Comparison of ENCODE assay signal across 22 cellular contexts in genomic region chr13:65719831-65720230, GRCh38.
"Had no signal": no experiment of that assay in that cellular context is flagged by ENCODE, and none has a peak within 500 bp of the region (broad histone marks: within the 10 kb centered on the region; RNA-seq: fewer than 3 reads in every experiment).

No MANE protein-coding gene starts in this region.

- ATAC-seq: activated CD4-positive, alpha-beta T cell treated with anti-CD3 and anti-CD28 coated beads for 36 hours; activated T-helper 17 cell treated with anti-CD3 and anti-CD28 coated beads, Interleukin-2, amount 50 U/mL, for 72 hours; effector memory CD8-positive, alpha-beta T cell; foreskin keratinocyte; gastrocnemius medialis; heart right ventricle had no signal

- DNase-seq: activated CD4-positive, alpha-beta memory T cell treated with anti-CD3 and anti-CD28 coated beads for 36 hours; activated CD4-positive, alpha-beta T cell treated with anti-CD3 and anti-CD28 coated beads for 36 hours; activated CD4-positive, alpha-beta T cell treated with anti-CD3 and anti-CD28 coated beads, Interleukin-2, amount 10 ng/mL, durations not matched to agents 24 days and 14 days; activated CD4-positive, CD25-positive, alpha-beta regulatory T cell; activated CD4-positive, CD25-positive, alpha-beta regulatory T cell treated with anti-CD3 and anti-CD28 coated beads, Interleukin-2, amount 50 U/mL, for 72 hours; activated CD8-positive, alpha-beta memory T cell treated with anti-CD3 and anti-CD28 coated beads, Interleukin-2, amount 50 U/mL, for 48 hours; activated effector memory CD4-positive, alpha-beta T cell treated with Interleukin-2 at 50 U/mL for 16 hours; activated gamma-delta T cell treated with Interleukin-2 at 50 U/mL for 16 hours; activated naive CD4-positive, alpha-beta T cell treated with anti-CD3 and anti-CD28 coated beads, Interleukin-2, amount 50 U/mL, for 16 hours; activated naive CD4-positive, alpha-beta T cell treated with Interleukin-2 at 50 U/mL for 16 hours; activated T-cell treated with anti-CD3 and anti-CD28 coated beads for 4 hours; activated T-cell treated with anti-CD3 and anti-CD28 coated beads, Interleukin-2, amount 50 U/mL, for 24 hours; amniotic stem cell; anterior cingulate cortex; brain microvascular endothelial cell; effector CD4-positive, alpha-beta T cell; effector memory CD8-positive, alpha-beta T cell; foreskin keratinocyte; gastrocnemius medialis; heart right ventricle; T-helper 2 cell had no signal
